In genomic region chr5:135457424-135458071, GRCh38 we compare ENCODE assay signal across 8 cellular contexts. TPM values are rescaled to one million over a fixed set of nuclear protein-coding genes. Genes with fewer than 3 reads are reported as not detected.
DNase-seq lines count a peak whose midpoint lies in the region; ATAC-seq and TF ChIP-seq lines count a peak whose summit lies in the region.

No MANE protein-coding gene starts in this region.

- H3K27ac ChIP-seq in ascending aorta = no peak overlapping the region

- TF ChIP-seq CTCF in ascending aorta (IDR thresholded peaks at IDR 0.05) = peak in 2 of 3 experiments; percentile 57 to 60
- no peak for TF ChIP-seq CTCF in omental fat pad (IDR thresholded peaks at IDR 0.05)

- H3K4me1 ChIP-seq in ascending aorta = peaks cover 3 to 16% of the 10 kb centered on the region in 2 donors

- intact Hi-C loops in ascending aorta (cut with DNase I) = no loop called here

- H3K36me3 ChIP-seq in ascending aorta = no peaks in the 10 kb centered on the region

- ATAC-seq in GM21786 (IDR thresholded peaks at IDR 0.05; ENCODE audit: unreplicated experiment) (peak; percentile 65), omental fat pad (ENCODE audit: low FRiP score) (no peak)

- H3K9me3 ChIP-seq in ascending aorta = no peaks in the 10 kb centered on the region

- no peak overlapping the region for H3K4me3 ChIP-seq in ascending aorta

- no peaks in the 10 kb centered on the region for H3K27me3 ChIP-seq in ascending aorta

- DNase-seq in GDM1 (lab: John Stamatoyannopoulos, UW) (peak; percentile 57), LoVo (ENCODE audit: low spot score) (peak; percentile 73), T follicular helper cell (ENCODE audit: low read depth) (peak; percentile 32), ascending aorta (ENCODE audit: low spot score in 2 of 2) (no peak), iPS DF 4.7 (ENCODE audit: extremely low read depth, low spot score) (peak; percentile 72), omental fat pad (ENCODE audit: low spot score) (no peak)
- peak; percentile 17 to 39 for DNase-seq in stimulated activated CD4-positive, alpha-beta T cell treated with anti-CD3 and anti-CD28 coated beads, Interleukin-15, amount 100 ng/mL, for 1 hour (ENCODE audit: low read depth in 1 of 2, low spot score in 1 of 2)

RNA-seq across cellular contexts. Expression of gene TIFAB, which starts 5.4 kb away (rescaled TPM):
- total RNA-seq in ascending aorta = not detected
- total RNA-seq in omental fat pad = not detected

RNA-seq across cellular contexts. Expression of gene DCANP1, which starts 10.4 kb away (rescaled TPM):
- total RNA-seq in ascending aorta (not detected), omental fat pad (under 1 TPM in 1 of 4 donors, not detected in 3; 0.19 TPM)

RNA-seq across cellular contexts. Expression of gene MACROH2A1, which starts 58.5 kb away (rescaled TPM):
- total RNA-seq in ascending aorta (216 TPM), omental fat pad (100 to 1,000 TPM; 182 to 443 (median 319) TPM)

Comparison
In these comparisons a context has a peak if more than half of its experiments do, and no peak if none do; other contexts are left out.
1. DNase-seq: peak in GDM1 (single experiment), LoVo (single experiment), T follicular helper cell (single experiment), iPS DF 4.7 (single experiment) and stimulated activated CD4-positive, alpha-beta T cell treated with anti-CD3 and anti-CD28 coated beads, Interleukin-15, amount 100 ng/mL, for 1 hour (2 of 2); none in ascending aorta (0 of 2) and omental fat pad (single experiment).
2. CTCF ChIP-seq: peak in ascending aorta (2 of 3); none in omental fat pad (0 of 3).